ENCODE assay signal across 40 cellular contexts in the genomic region with DNA sequence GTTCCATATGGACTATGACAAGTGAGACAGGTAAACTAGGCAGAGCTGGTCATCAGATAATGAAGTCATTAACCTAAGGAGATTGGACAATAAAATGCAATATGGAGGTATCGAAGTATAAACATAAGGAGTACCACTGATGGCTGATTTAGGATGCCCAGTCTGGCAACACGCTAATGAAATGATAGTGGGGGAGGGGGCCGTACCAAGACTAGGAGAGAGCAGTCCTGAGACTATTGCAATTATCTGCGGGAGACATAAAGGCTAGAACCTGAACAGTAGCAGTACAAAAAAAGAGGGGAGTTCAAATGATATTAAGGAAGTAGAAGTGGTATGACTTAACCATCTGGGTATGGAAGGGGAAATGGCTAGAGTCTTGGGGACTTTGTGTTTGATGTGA. TPM values are rescaled to one million over a fixed set of nuclear protein-coding genes. Genes with fewer than 3 reads are reported as not detected.
"Had no signal": no experiment of that assay in that cellular context is flagged by ENCODE, and none has a peak within 500 bp of the region (broad histone marks: within the 10 kb centered on the region; RNA-seq: fewer than 3 reads in every experiment).

No MANE protein-coding gene starts in this region.

- H3K36me3 Mint-ChIP-seq: activated CD4-positive, alpha-beta memory T cell treated with anti-CD3 and anti-CD28 coated beads for 36 hours; activated CD8-positive, alpha-beta memory T cell treated with anti-CD3 and anti-CD28 coated beads, Interleukin-2, amount 10 ng/mL, durations not matched to agents 7 days and 5 days; activated naive CD4-positive, alpha-beta T cell treated with anti-CD3 and anti-CD28 coated beads, Interleukin-2, amount 10 ng/mL, durations not matched to agents 7 days and 5 days; activated naive CD4-positive, alpha-beta T cell treated with anti-CD3 and anti-CD28 coated beads, Interleukin-2, amount 50 U/mL, for 72 hours; activated naive CD8-positive, alpha-beta T cell treated with anti-CD3 and anti-CD28 coated beads, Interleukin-2, amount 10 ng/mL, durations not matched to agents 7 days and 5 days; brain had no signal

- H3K27ac Mint-ChIP-seq: activated B cell treated with CpG ODN at 0.5 μM for 24 hours; activated CD4-positive, alpha-beta memory T cell treated with anti-CD3 and anti-CD28 coated beads for 36 hours; activated CD8-positive, alpha-beta memory T cell treated with anti-CD3 and anti-CD28 coated beads, Interleukin-2, amount 10 ng/mL, durations not matched to agents 7 days and 5 days; activated CD8-positive, alpha-beta T cell treated with anti-CD3 and anti-CD28 coated beads, Interleukin-2, amount 10 ng/mL, durations not matched to agents 7 days and 5 days; activated naive CD4-positive, alpha-beta T cell treated with anti-CD3 and anti-CD28 coated beads, Interleukin-2, amount 10 ng/mL, durations not matched to agents 7 days and 5 days; activated naive CD4-positive, alpha-beta T cell treated with anti-CD3 and anti-CD28 coated beads, Interleukin-2, amount 50 U/mL, for 72 hours; activated naive CD8-positive, alpha-beta T cell treated with anti-CD3 and anti-CD28 coated beads, Interleukin-2, amount 10 ng/mL, durations not matched to agents 7 days and 5 days; activated T-helper 1 cell treated with anti-CD3 and anti-CD28 coated beads, Interleukin-12 subunit alpha, Interleukin-12 subunit beta, Interleukin-2, Interleukin-4 antibody, amounts not matched to agents 30 ng/mL and 10 ng/mL and 1 ng/mL, durations not matched to agents 14 hours and 24 hours and 36 hours; activated T-helper 2 cell treated with anti-CD3 and anti-CD28 coated beads, Interferon-gamma antibody, Interleukin-2, Interleukin-4, amounts not matched to agents 10 μg/mL and 5 μg/mL and 100 μg/mL, durations not matched to agents 14 hours and 24 hours and 36 hours; brain had no signal

- H3K4me1 ChIP-seq: ascending aorta, breast epithelium, colonic mucosa, esophagus squamous epithelium, gastroesophageal sphincter had no signal

- H3K27me3 Mint-ChIP-seq: activated B cell treated with CpG ODN at 0.5 μM for 24 hours; activated CD4-positive, alpha-beta memory T cell treated with anti-CD3 and anti-CD28 coated beads for 36 hours; activated CD8-positive, alpha-beta memory T cell treated with anti-CD3 and anti-CD28 coated beads, Interleukin-2, amount 10 ng/mL, durations not matched to agents 7 days and 5 days; activated naive CD4-positive, alpha-beta T cell treated with anti-CD3 and anti-CD28 coated beads, Interleukin-2, amount 10 ng/mL, durations not matched to agents 7 days and 5 days; activated naive CD8-positive, alpha-beta T cell treated with anti-CD3 and anti-CD28 coated beads, Interleukin-2, amount 10 ng/mL, durations not matched to agents 7 days and 5 days; brain had no signal

- H3K9me3 ChIP-seq: ascending aorta, breast epithelium, colonic mucosa, esophagus squamous epithelium, gastroesophageal sphincter had no signal

- DNase-seq: activated B cell treated with CpG ODN at 0.5 μM for 24 hours; activated CD4-positive, alpha-beta memory T cell treated with anti-CD3 and anti-CD28 coated beads for 36 hours; activated CD4-positive, alpha-beta T cell treated with anti-CD3 and anti-CD28 coated beads for 48 hours; activated CD4-positive, alpha-beta T cell treated with anti-CD3 and anti-CD28 coated beads, Interleukin-2, amount 50 U/mL, for 1 hour; activated CD8-positive, alpha-beta memory T cell treated with anti-CD3 and anti-CD28 coated beads, Interleukin-2, amount 10 ng/mL, durations not matched to agents 7 days and 5 days; activated CD8-positive, alpha-beta memory T cell treated with anti-CD3 and anti-CD28 coated beads, Interleukin-2, amount 50 U/mL, for 4 hours; activated CD8-positive, alpha-beta T cell treated with anti-CD3 and anti-CD28 coated beads, Interleukin-2, amount 10 ng/mL, durations not matched to agents 7 days and 5 days; activated effector memory CD4-positive, alpha-beta T cell treated with anti-CD3 and anti-CD28 coated beads, Interleukin-2, amount 50 U/mL, for 16 hours; activated naive CD4-positive, alpha-beta T cell treated with anti-CD3 and anti-CD28 coated beads, Interleukin-2, amount 10 ng/mL, durations not matched to agents 7 days and 5 days; activated naive CD8-positive, alpha-beta T cell treated with anti-CD3 and anti-CD28 coated beads, Interleukin-2, amount 10 ng/mL, durations not matched to agents 7 days and 5 days; activated T-cell treated with anti-CD3 and anti-CD28 coated beads, Interleukin-2, amount 50 U/mL, for 1 hour; activated T-cell treated with anti-CD3 and anti-CD28 coated beads, Interleukin-2, amount 50 U/mL, for 48 hours; central memory CD4-positive, alpha-beta T cell; cerebellar nuclear complex; colonic mucosa; effector CD8-positive, alpha-beta T cell; esophagus squamous epithelium; foreskin melanocyte; head of caudate nucleus; T-helper 2 cell; WERI-Rb-1 had no signal

- H3K9me3 Mint-ChIP-seq: activated B cell treated with CpG ODN at 0.5 μM for 24 hours; activated CD4-positive, alpha-beta memory T cell treated with anti-CD3 and anti-CD28 coated beads for 36 hours; activated naive CD4-positive, alpha-beta T cell treated with anti-CD3 and anti-CD28 coated beads, Interleukin-2, amount 10 ng/mL, durations not matched to agents 7 days and 5 days; activated naive CD4-positive, alpha-beta T cell treated with anti-CD3 and anti-CD28 coated beads, Interleukin-2, amount 50 U/mL, for 72 hours; activated naive CD8-positive, alpha-beta T cell treated with anti-CD3 and anti-CD28 coated beads, Interleukin-2, amount 10 ng/mL, durations not matched to agents 7 days and 5 days; activated T-helper 1 cell treated with anti-CD3 and anti-CD28 coated beads, Interleukin-12 subunit alpha, Interleukin-12 subunit beta, Interleukin-2, Interleukin-4 antibody, amounts not matched to agents 30 ng/mL and 10 ng/mL and 1 ng/mL, durations not matched to agents 14 hours and 24 hours and 36 hours; activated T-helper 2 cell treated with anti-CD3 and anti-CD28 coated beads, Interferon-gamma antibody, Interleukin-2, Interleukin-4, amounts not matched to agents 10 μg/mL and 5 μg/mL and 100 μg/mL, durations not matched to agents 14 hours and 24 hours and 36 hours had no signal

- H3K4me3 ChIP-seq: ascending aorta, breast epithelium, cardiac muscle cell, colonic mucosa, esophagus squamous epithelium, gastroesophageal sphincter had no signal

- H3K4me3 Mint-ChIP-seq: activated B cell treated with CpG ODN at 0.5 μM for 24 hours; activated CD4-positive, alpha-beta memory T cell treated with anti-CD3 and anti-CD28 coated beads for 36 hours; activated CD8-positive, alpha-beta memory T cell treated with anti-CD3 and anti-CD28 coated beads, Interleukin-2, amount 10 ng/mL, durations not matched to agents 7 days and 5 days; activated CD8-positive, alpha-beta T cell treated with anti-CD3 and anti-CD28 coated beads, Interleukin-2, amount 10 ng/mL, durations not matched to agents 7 days and 5 days; activated naive CD4-positive, alpha-beta T cell treated with anti-CD3 and anti-CD28 coated beads, Interleukin-2, amount 10 ng/mL, durations not matched to agents 7 days and 5 days; activated naive CD8-positive, alpha-beta T cell treated with anti-CD3 and anti-CD28 coated beads, Interleukin-2, amount 10 ng/mL, durations not matched to agents 7 days and 5 days; activated T-helper 1 cell treated with anti-CD3 and anti-CD28 coated beads, Interleukin-12 subunit alpha, Interleukin-12 subunit beta, Interleukin-2, Interleukin-4 antibody, amounts not matched to agents 30 ng/mL and 10 ng/mL and 1 ng/mL, durations not matched to agents 14 hours and 24 hours and 36 hours; brain had no signal

- H3K36me3 ChIP-seq: ascending aorta, breast epithelium, cardiac muscle cell, colonic mucosa, esophagus squamous epithelium, gastroesophageal sphincter, WERI-Rb-1 had no signal

- H3K27ac ChIP-seq: ascending aorta, breast epithelium, cardiac muscle cell, colonic mucosa, epithelial cell of prostate, esophagus squamous epithelium, gastroesophageal sphincter, WERI-Rb-1 had no signal

- ATAC-seq: activated CD4-positive, CD25-positive, alpha-beta regulatory T cell treated with anti-CD3 and anti-CD28 coated beads, Interleukin-2, amount 50 U/mL, for 24 hours; activated CD8-positive, alpha-beta memory T cell treated with anti-CD3 and anti-CD28 coated beads, Interleukin-2, amount 10 ng/mL, durations not matched to agents 7 days and 5 days; activated CD8-positive, alpha-beta T cell treated with anti-CD3 and anti-CD28 coated beads, Interleukin-2, amount 10 ng/mL, durations not matched to agents 7 days and 5 days; activated naive CD4-positive, alpha-beta T cell treated with anti-CD3 and anti-CD28 coated beads, Interleukin-2, amount 50 U/mL, for 72 hours; gastroesophageal sphincter had no signal

- H3K4me1 Mint-ChIP-seq: activated B cell treated with CpG ODN at 0.5 μM for 24 hours; activated CD8-positive, alpha-beta memory T cell treated with anti-CD3 and anti-CD28 coated beads, Interleukin-2, amount 10 ng/mL, durations not matched to agents 7 days and 5 days; activated naive CD4-positive, alpha-beta T cell treated with anti-CD3 and anti-CD28 coated beads, Interleukin-2, amount 10 ng/mL, durations not matched to agents 7 days and 5 days; activated naive CD8-positive, alpha-beta T cell treated with anti-CD3 and anti-CD28 coated beads, Interleukin-2, amount 10 ng/mL, durations not matched to agents 7 days and 5 days; brain had no signal

- H3K27me3 ChIP-seq: ascending aorta, cardiac muscle cell, colonic mucosa, esophagus squamous epithelium, gastroesophageal sphincter had no signal

- FAIRE-seq: endometrium, endothelial cell of umbilical vein, TTC549 had no signal

RNA-seq across cellular contexts. Expression of a gene that starts 2.3 kb away (rescaled TPM):
- total RNA-seq: activated B cell treated with CpG ODN at 0.5 μM for 24 hours; activated CD4-positive, alpha-beta memory T cell treated with anti-CD3 and anti-CD28 coated beads for 36 hours; activated CD8-positive, alpha-beta memory T cell treated with anti-CD3 and anti-CD28 coated beads for 36 hours; activated CD8-positive, alpha-beta memory T cell treated with anti-CD3 and anti-CD28 coated beads, Interleukin-2, amount 10 ng/mL, durations not matched to agents 7 days and 5 days; activated CD8-positive, alpha-beta T cell treated with anti-CD3 and anti-CD28 coated beads, Interleukin-2, amount 10 ng/mL, durations not matched to agents 7 days and 5 days; activated naive CD4-positive, alpha-beta T cell treated with anti-CD3 and anti-CD28 coated beads, Interleukin-2, amount 50 U/mL, for 72 hours; activated naive CD8-positive, alpha-beta T cell treated with anti-CD3 and anti-CD28 coated beads, Interleukin-2, amount 10 ng/mL, durations not matched to agents 7 days and 5 days; activated T-helper 1 cell treated with anti-CD3 and anti-CD28 coated beads, Interleukin-12 subunit alpha, Interleukin-12 subunit beta, Interleukin-2, Interleukin-4 antibody, amounts not matched to agents 30 ng/mL and 10 ng/mL and 1 ng/mL, durations not matched to agents 14 hours and 24 hours and 36 hours; activated T-helper 2 cell treated with anti-CD3 and anti-CD28 coated beads, Interferon-gamma antibody, Interleukin-2, Interleukin-4, amounts not matched to agents 10 μg/mL and 5 μg/mL and 100 μg/mL, durations not matched to agents 14 hours and 24 hours and 36 hours; breast epithelium; cardiac muscle cell; dermis microvascular lymphatic vessel endothelial cell; endothelial cell of umbilical vein; esophagus squamous epithelium; fibroblast of lung; fibroblast of villous mesenchyme; gastroesophageal sphincter; T-helper 1 cell treated with Interleukin-12 subunit alpha and Interleukin-12 subunit beta and Interleukin-4 antibody, amounts not matched to agents 30 ng/mL and 1 ng/mL, for 36 hours had no signal
- polyA plus RNA-seq: cardiac muscle cell, endothelial cell of umbilical vein, esophagus, fibroblast of lung had no signal
